22 cellular contexts compared by ENCODE assay signal in genomic region chr2:133840761-133841160, GRCh38.
DNase-seq lines count a peak whose midpoint lies in the region; ATAC-seq and TF ChIP-seq lines count a peak whose summit lies in the region.
"Had no signal": no experiment of that assay in that cellular context is flagged by ENCODE, and none has a peak within 500 bp of the region (broad histone marks: within the 10 kb centered on the region; RNA-seq: fewer than 3 reads in every experiment).

No MANE protein-coding gene starts in this region.

- peak overlapping the region; percentile 96 for H3K4ac ChIP-seq in IMR-90 (ENCODE audit: low read depth, low read length)

- POLR2A ChIA-PET in IMR-90 (lab: Charles Lee; ENCODE audit: unreplicated experiment): no interaction called here

- in situ Hi-C loops in IMR-90 (cut with MboI; ENCODE audit: low sequenced_read_pairs): loop anchor here (5.0 to 25.0 kb wide), 2 partner anchors 278 to 1178 kb away; partner anchors contain the start of gene LYPD1

- no peaks in the 10 kb centered on the region for H4K20me1 ChIP-seq in IMR-90 (ENCODE audit: insufficient read depth, low read length)
- no peaks in the 10 kb centered on the region for H4K20me1 ChIP-seq in osteoblast (ENCODE audit: insufficient read depth, low read length)
- no peaks in the 10 kb centered on the region for H4K20me1 ChIP-seq in MM.1S (ENCODE audit: insufficient read depth, low read length)

- H3K18ac ChIP-seq in IMR-90 (ENCODE audit: low read depth, low read length): peak overlapping the region; percentile 95

- TF ChIP-seq POLR2A in IMR-90 (IDR thresholded peaks at IDR 0.05; ENCODE audit: low read depth, low read length): no peak

- no peaks in the 10 kb centered on the region for H3F3A ChIP-seq in MM.1S (ENCODE audit: insufficient read depth, low read length)

- no peaks in the 10 kb centered on the region for H3K27me3 ChIP-seq in IMR-90 (ENCODE audit: control insufficient read depth, insufficient read depth, low read length)
- H3K27me3 ChIP-seq in foreskin keratinocyte: no peaks in the 10 kb centered on the region
- no peaks in the 10 kb centered on the region for H3K27me3 ChIP-seq in osteoblast (ENCODE audit: insufficient read depth, low read length)
- no peaks in the 10 kb centered on the region for H3K27me3 ChIP-seq in MM.1S (replicated peaks; ENCODE audit: insufficient read depth, low read length)
- H3K27me3 ChIP-seq: MG63 had no signal

- peak overlapping the region; percentile 20 for H2AK9ac ChIP-seq in IMR-90 (replicated peaks; ENCODE audit: low read depth, low read length, poor library complexity)

- no peak for TF ChIP-seq CTCF in IMR-90 (conservative IDR thresholded peaks at IDR 0.05; ENCODE audit: low read depth, low read length)
- no peak for TF ChIP-seq CTCF in foreskin keratinocyte (conservative IDR thresholded peaks at IDR 0.05)
- no peak for TF ChIP-seq CTCF in osteoblast (IDR thresholded peaks at IDR 0.05; ENCODE audit: extremely low read depth, low read depth, low read length)
- no peak for TF ChIP-seq CTCF in MM.1S (IDR thresholded peaks at IDR 0.05; ENCODE audit: low read length)

- TF ChIP-seq RAD21 in IMR-90 (IDR thresholded peaks at IDR 0.05; ENCODE audit: low read length): no peak

- H2BK5ac ChIP-seq in IMR-90 (ENCODE audit: low read depth, low read length, poor library complexity, severe bottlenecking): peak overlapping the region; percentile 97

- H3K27ac ChIP-seq in IMR-90 (ENCODE audit: insufficient read depth, low read length): peak overlapping the region; percentile 92
- peak overlapping the region; percentile 89 for H3K27ac ChIP-seq in SK-N-MC
- H3K27ac ChIP-seq in foreskin keratinocyte: peak overlapping the region; percentile 96
- peak overlapping the region; percentile 73 for H3K27ac ChIP-seq in osteoblast (ENCODE audit: low read depth, low read length)
- H3K27ac ChIP-seq in MM.1S (ENCODE audit: low read length): no peak overlapping the region
- H3K27ac ChIP-seq: C4-2B had no signal

- H3K4me2 ChIP-seq in IMR-90 (ENCODE audit: low read depth, low read length) (no peak overlapping the region), osteoblast (ENCODE audit: insufficient read depth, low read length) (no peak overlapping the region), MM.1S (ENCODE audit: low read depth, low read length) (no peak overlapping the region)

- H2BK20ac ChIP-seq in IMR-90 (ENCODE audit: low read depth, low read length): peak overlapping the region; percentile 90

- H3K9me3 ChIP-seq in IMR-90 (ENCODE audit: control insufficient read depth, insufficient read depth, low read length): no peaks in the 10 kb centered on the region
- no peaks in the 10 kb centered on the region for H3K9me3 ChIP-seq in SK-N-MC (ENCODE audit: low read depth, low read length)
- H3K9me3 ChIP-seq in osteoblast (ENCODE audit: low read depth, low read length): no peaks in the 10 kb centered on the region
- no peaks in the 10 kb centered on the region for H3K9me3 ChIP-seq in MM.1S (replicated peaks; ENCODE audit: insufficient read depth, low read length)
- H3K9me3 ChIP-seq: MG63 had no signal

- no peak for DNase-seq in IMR-90
- no peak for DNase-seq in SK-N-MC (ENCODE audit: low read depth, low spot score)
- no peak for DNase-seq in foreskin keratinocyte
- DNase-seq in osteoblast (ENCODE audit: insufficient read length, low spot score, missing footprints): no peak
- DNase-seq in MM.1S: no peak
- no peak for DNase-seq in activated naive CD4-positive, alpha-beta T cell treated with anti-CD3 and anti-CD28 coated beads, Interleukin-2, amount 10 ng/mL, durations not matched to agents 7 days and 5 days
- DNase-seq in SIG-M5 treated with dmso at 0.1 percent for 504 hours (lab: John Stamatoyannopoulos, UW; ENCODE audit: unreplicated experiment): no peak
- DNase-seq: DMS53, GDM1, GOT3, HCEC 1CT, MG63, NCI-H1092, NCI-H1436, NCI-H187 treated with DMSO at 0.1 percent for 48 hours, NCI-H2107, NCI-H446 treated with DMSO at 0.1 percent for 48 hours, NCI-H526 treated with DMSO at 0.1 percent for 48 hours, SHP77 treated with DMSO at 0.1 percent for 48 hours had no signal

- H3K4me3 Mint-ChIP-seq in activated naive CD4-positive, alpha-beta T cell treated with anti-CD3 and anti-CD28 coated beads, Interleukin-2, amount 10 ng/mL, durations not matched to agents 7 days and 5 days: no peak overlapping the region

- H3K23ac ChIP-seq in IMR-90 (ENCODE audit: low read depth, low read length): peak overlapping the region; percentile 90; the same call in 1 of the 2 replicates

- H2AK5ac ChIP-seq in IMR-90 (ENCODE audit: low read depth, low read length): peak overlapping the region; percentile 94

- H3K4me1 ChIP-seq in IMR-90 (ENCODE audit: control insufficient read depth, insufficient read depth, low read length): peaks cover 38% of the 10 kb centered on the region
- H3K4me1 ChIP-seq in foreskin keratinocyte: peaks cover 27% of the 10 kb centered on the region
- H3K4me1 ChIP-seq in osteoblast (ENCODE audit: insufficient read depth, low read length): peaks cover 46% of the 10 kb centered on the region
- peaks cover 12% of the 10 kb centered on the region for H3K4me1 ChIP-seq in MM.1S (ENCODE audit: low read length)

- intact Hi-C loops in IMR-90 (cut with micrococcal nuclease): loop anchor here (5.0 to 10.0 kb wide), 5 partner anchors 163 to 1986 kb away; partner anchors contain the start of gene LYPD1

- peak overlapping the region; percentile 95 for H3K14ac ChIP-seq in IMR-90 (replicated peaks; ENCODE audit: low read depth, low read length)

- BruUV-seq in IMR-90 (replicated peaks; lab: Mats Ljungman, UMichigan): no TSS peak

- no peaks in the 10 kb centered on the region for H3K9me3 Mint-ChIP-seq in activated naive CD4-positive, alpha-beta T cell treated with anti-CD3 and anti-CD28 coated beads, Interleukin-2, amount 10 ng/mL, durations not matched to agents 7 days and 5 days

- peak overlapping the region; percentile 90 to 93 for H4K8ac ChIP-seq in IMR-90 (ENCODE audit: low read depth in 2 of 2, low read length in 2 of 2)

- no peaks in the 10 kb centered on the region for H3K4me1 Mint-ChIP-seq in activated naive CD4-positive, alpha-beta T cell treated with anti-CD3 and anti-CD28 coated beads, Interleukin-2, amount 10 ng/mL, durations not matched to agents 7 days and 5 days

- H3K79me2 ChIP-seq in osteoblast (ENCODE audit: insufficient read depth, low read length) (no peaks in the 10 kb centered on the region), MM.1S (ENCODE audit: low read length) (no peaks in the 10 kb centered on the region)

- H3K56ac ChIP-seq in IMR-90 (ENCODE audit: extremely low read depth, insufficient read depth, low read length): peak overlapping the region; percentile 89; the same call in 1 of the 2 replicates

- H2BK15ac ChIP-seq in IMR-90 (ENCODE audit: low read depth, low read length): peak overlapping the region; percentile 82

- no peak overlapping the region for H3K27ac Mint-ChIP-seq in activated naive CD4-positive, alpha-beta T cell treated with anti-CD3 and anti-CD28 coated beads, Interleukin-2, amount 10 ng/mL, durations not matched to agents 7 days and 5 days

- ATAC-seq in IMR-90 (ENCODE audit: low read depth) (no peak), foreskin keratinocyte (no peak), HG03520 (IDR thresholded peaks at IDR 0.05; ENCODE audit: unreplicated experiment) (no peak)
- ATAC-seq: K562 had no signal

- H4K5ac ChIP-seq in IMR-90 (ENCODE audit: low read depth, low read length): peak overlapping the region; percentile 91; the same call in 1 of the 2 replicates

- H3K27me3 Mint-ChIP-seq in activated naive CD4-positive, alpha-beta T cell treated with anti-CD3 and anti-CD28 coated beads, Interleukin-2, amount 10 ng/mL, durations not matched to agents 7 days and 5 days: no peaks in the 10 kb centered on the region

- H2BK120ac ChIP-seq in IMR-90 (ENCODE audit: low read depth, low read length): peak overlapping the region; percentile 97

- peak overlapping the region; percentile 48 for H2AFZ ChIP-seq in IMR-90 (replicated peaks; ENCODE audit: low read length, poor library complexity)
- H2AFZ ChIP-seq in osteoblast (ENCODE audit: low read length): no peak overlapping the region
- no peak overlapping the region for H2AFZ ChIP-seq in MM.1S (ENCODE audit: low read length)

- H3K9ac ChIP-seq in IMR-90 (ENCODE audit: low read depth, low read length) (no peak overlapping the region), SK-N-MC (ENCODE audit: insufficient read length) (no peak overlapping the region), MM.1S (ENCODE audit: low read length) (no peak overlapping the region)

- H3K9me2 ChIP-seq in MM.1S (replicated peaks; ENCODE audit: insufficient read depth, low read length): no peaks in the 10 kb centered on the region

- peak overlapping the region; percentile 97 for H4K91ac ChIP-seq in IMR-90 (ENCODE audit: insufficient read depth, low read depth, low read length)

- H3K9me1 ChIP-seq in IMR-90 (ENCODE audit: insufficient read depth, low read length): peaks cover 39% of the 10 kb centered on the region

- H3K36me3 ChIP-seq in IMR-90 (ENCODE audit: control insufficient read depth, insufficient read depth, low read length): no peaks in the 10 kb centered on the region
- no peaks in the 10 kb centered on the region for H3K36me3 ChIP-seq in SK-N-MC (ENCODE audit: insufficient read depth, low read length)
- no peaks in the 10 kb centered on the region for H3K36me3 ChIP-seq in osteoblast (ENCODE audit: insufficient read depth, low read length)
- H3K36me3 ChIP-seq in MM.1S (replicated peaks; ENCODE audit: insufficient read depth, low read length): no peaks in the 10 kb centered on the region
- H3K36me3 ChIP-seq: MG63 had no signal

- no peak overlapping the region for H3K4me3 ChIP-seq in IMR-90 (ENCODE audit: insufficient read depth, low read depth, low read length)
- no peak overlapping the region for H3K4me3 ChIP-seq in SK-N-MC
- H3K4me3 ChIP-seq in osteoblast (ENCODE audit: insufficient read depth, low read length): no peak overlapping the region
- H3K4me3 ChIP-seq in MM.1S (ENCODE audit: low read length): no peak overlapping the region
- H3K4me3 ChIP-seq: K562, MG63 had no signal

- dilution Hi-C loops in IMR-90 (cut with HindIII; ENCODE audit: low sequenced_read_pairs, unreplicated experiment): no loop called here

- peaks cover 0 to 48% of the 10 kb centered on the region in 2 experiments; a peak in 2 of 4 replicates for H3K79me1 ChIP-seq in IMR-90 (ENCODE audit: low read depth in 1 of 2, low read length in 2 of 2)

- CTCF ChIA-PET in IMR-90 (lab: Yijun Ruan, JAX): interaction anchor here (0.6 to 2.1 kb wide), 3 partner anchors 27 to 1298 kb away, joined by 3 to 6 read pairs (median 3); no protein-coding TSS in a partner anchor
- CTCF ChIA-PET in activated naive CD4-positive, alpha-beta T cell treated with anti-CD3 and anti-CD28 coated beads, Interleukin-2, amount 10 ng/mL, durations not matched to agents 7 days and 5 days (lab: Charles Lee): no interaction called here

- 95% methylated on average over 5 of the region's 7 CpGs; no CpG with 5 or more reads in 1 of the 2 experiments for WGBS in IMR-90 (ENCODE audit: extremely low coverage in 2 of 2, insufficient read length in 1 of 2), 2 experiments

- H3K36me3 Mint-ChIP-seq in activated naive CD4-positive, alpha-beta T cell treated with anti-CD3 and anti-CD28 coated beads, Interleukin-2, amount 10 ng/mL, durations not matched to agents 7 days and 5 days: no peaks in the 10 kb centered on the region
